Comparison of ENCODE assay signal across 14 cellular contexts in genomic region chr3:31225923-31226322, GRCh38.
A peak's percentile ranks its signal among the peaks of the same experiment; 100 is the strongest.
DNase-seq lines count a peak whose midpoint lies in the region; ATAC-seq and TF ChIP-seq lines count a peak whose summit lies in the region.
"Had no signal": no experiment of that assay in that cellular context is flagged by ENCODE, and none has a peak within 500 bp of the region (broad histone marks: within the 10 kb centered on the region; RNA-seq: fewer than 3 reads in every experiment).

No MANE protein-coding gene starts in this region.

- ATAC-seq in GM23338 = no peak
- ATAC-seq in naive thymus-derived CD4-positive, alpha-beta T cell = no peak
- ATAC-seq in HG02981 (IDR thresholded peaks at IDR 0.05; ENCODE audit: unreplicated experiment) = no peak
- no peak for ATAC-seq in HG02763 (IDR thresholded peaks at IDR 0.05; ENCODE audit: unreplicated experiment)

- peaks cover 7% of the 10 kb centered on the region for H3K9me2 ChIP-seq in GM23338 (ENCODE audit: insufficient read depth)

- H2AFZ ChIP-seq in GM23338 = peak overlapping the region; percentile 18; the same call in 1 of the 2 replicates

- H3K79me2 ChIP-seq in GM23338 (replicated peaks; ENCODE audit: insufficient read depth) = no peaks in the 10 kb centered on the region

- H3K27me3 Mint-ChIP-seq in CD4-positive, alpha-beta memory T cell = no peaks in the 10 kb centered on the region
- H3K27me3 Mint-ChIP-seq in GM23338 (ENCODE audit: insufficient read depth, low read depth, poor library complexity) = peaks cover 2% of the 10 kb centered on the region
- no peaks in the 10 kb centered on the region for H3K27me3 Mint-ChIP-seq in activated CD4-positive, alpha-beta memory T cell treated with anti-CD3 and anti-CD28 coated beads, Interleukin-2, amount 10 ng/mL, durations not matched to agents 7 days and 5 days
- H3K27me3 Mint-ChIP-seq in naive thymus-derived CD4-positive, alpha-beta T cell = no peaks in the 10 kb centered on the region

- 80 to 94% methylated on average over 3 of the region's 3 CpGs for whole genome bisulfite sequencing in transverse colon (ENCODE audit: low coverage in 1 of 2), 2 donors

- H3K4me2 ChIP-seq in GM23338 = no peak overlapping the region

- H3K27me3 ChIP-seq in CD4-positive, alpha-beta memory T cell (ENCODE audit: insufficient read depth, low read length) = no peaks in the 10 kb centered on the region
- H3K27me3 ChIP-seq in GM23338 (ENCODE audit: insufficient read depth) (no peaks in the 10 kb centered on the region), transverse colon (no peaks in the 10 kb centered on the region)
- no peaks in the 10 kb centered on the region for H3K27me3 ChIP-seq in naive thymus-derived CD4-positive, alpha-beta T cell (ENCODE audit: control insufficient read depth in 2 of 2, insufficient read depth in 2 of 2, low read length in 2 of 2)

- H3K9me3 Mint-ChIP-seq in CD4-positive, alpha-beta memory T cell = peaks cover 0 to 2% (median 0%) of the 10 kb centered on the region in 8 donors
- H3K9me3 Mint-ChIP-seq in GM23338 = no peaks in the 10 kb centered on the region
- peaks cover 5% of the 10 kb centered on the region for H3K9me3 Mint-ChIP-seq in activated CD4-positive, alpha-beta memory T cell treated with anti-CD3 and anti-CD28 coated beads, Interleukin-2, amount 10 ng/mL, durations not matched to agents 7 days and 5 days
- peaks cover 0 to 10% (median 0%) of the 10 kb centered on the region in 11 donors for H3K9me3 Mint-ChIP-seq in naive thymus-derived CD4-positive, alpha-beta T cell

- no peak for TF ChIP-seq CTCF in GM23338 (conservative IDR thresholded peaks at IDR 0.05; ENCODE audit: low read depth in 2 of 2)
- TF ChIP-seq CTCF in transverse colon (IDR thresholded peaks at IDR 0.05) = no peak

- DNase-seq in CD4-positive, alpha-beta memory T cell = no peak
- DNase-seq in GM23338 (ENCODE audit: low spot score) (no peak), cortex of kidney (lab: John Stamatoyannopoulos, UW) (no peak), transverse colon (no peak)
- DNase-seq in activated CD4-positive, alpha-beta memory T cell treated with anti-CD3 and anti-CD28 coated beads, Interleukin-2, amount 10 ng/mL, durations not matched to agents 7 days and 5 days = no peak
- DNase-seq in naive thymus-derived CD4-positive, alpha-beta T cell = no peak
- DNase-seq: EL, H7, IMR-90, NCI-H1105, nucleus accumbens, SHP77 treated with DMSO at 0.1 percent for 48 hours had no signal

- no peaks in the 10 kb centered on the region for H3F3A ChIP-seq in GM23338 (replicated peaks; ENCODE audit: low read depth)

- no peaks in the 10 kb centered on the region for H4K20me1 ChIP-seq in GM23338 (replicated peaks; ENCODE audit: insufficient read depth)

- intact Hi-C loops in CD4-positive, alpha-beta memory T cell (cut with micrococcal nuclease) = loop anchor here (1.0 to 2.0 kb wide), 4 partner anchors 8 to 306 kb away; partner anchors contain the start of gene STT3B
- intact Hi-C loops in naive thymus-derived CD4-positive, alpha-beta T cell (cut with micrococcal nuclease) = loop anchor here (1.0 to 10.0 kb wide), 7 partner anchors 12 to 1889 kb away; partner anchors contain the start of genes CRTAP (in 1 of the 2) and STT3B (in 1 of the 2)
- intact Hi-C loops in transverse colon (cut with DNase I; ENCODE audit: low total_unique reads) = no loop called here

- peaks cover 66 to 94% (median 84%) of the 10 kb centered on the region in 4 donors for H3K4me1 Mint-ChIP-seq in CD4-positive, alpha-beta memory T cell
- H3K4me1 Mint-ChIP-seq in GM23338 = peaks cover 15% of the 10 kb centered on the region; the same call in 2 of the 3 replicates
- H3K4me1 Mint-ChIP-seq in activated CD4-positive, alpha-beta memory T cell treated with anti-CD3 and anti-CD28 coated beads, Interleukin-2, amount 10 ng/mL, durations not matched to agents 7 days and 5 days = peaks cover 82% of the 10 kb centered on the region
- H3K4me1 Mint-ChIP-seq in naive thymus-derived CD4-positive, alpha-beta T cell = peaks cover 72 to 94% (median 90%) of the 10 kb centered on the region in 7 donors

- H3K36me3 ChIP-seq in CD4-positive, alpha-beta memory T cell (ENCODE audit: insufficient read depth, low read length) = no peaks in the 10 kb centered on the region
- H3K36me3 ChIP-seq in GM23338 (ENCODE audit: insufficient read depth) (no peaks in the 10 kb centered on the region), transverse colon (no peaks in the 10 kb centered on the region)
- no peaks in the 10 kb centered on the region for H3K36me3 ChIP-seq in naive thymus-derived CD4-positive, alpha-beta T cell (ENCODE audit: control insufficient read depth in 2 of 3, insufficient read depth in 3 of 3, low read length in 3 of 3)

- H3K27ac Mint-ChIP-seq in CD4-positive, alpha-beta memory T cell = peak overlapping the region; percentile 81 to 96 (median 93)
- no peak overlapping the region for H3K27ac Mint-ChIP-seq in GM23338
- H3K27ac Mint-ChIP-seq in activated CD4-positive, alpha-beta memory T cell treated with anti-CD3 and anti-CD28 coated beads, Interleukin-2, amount 10 ng/mL, durations not matched to agents 7 days and 5 days = peak overlapping the region; percentile 91
- H3K27ac Mint-ChIP-seq in naive thymus-derived CD4-positive, alpha-beta T cell = peak overlapping the region; percentile 82 to 96 (median 92)

- peak overlapping the region; percentile 45 for H3K27ac ChIP-seq in CD4-positive, alpha-beta memory T cell (ENCODE audit: low read depth, low read length)
- no peak overlapping the region for H3K27ac ChIP-seq in GM23338 (ENCODE audit: low read depth)
- H3K27ac ChIP-seq in naive thymus-derived CD4-positive, alpha-beta T cell (ENCODE audit: low read depth, low read length) = peak overlapping the region; percentile 66
- H3K27ac ChIP-seq in transverse colon = no peak overlapping the region

- peaks cover 99% of the 10 kb centered on the region for H3K4me1 ChIP-seq in CD4-positive, alpha-beta memory T cell (ENCODE audit: insufficient read depth, low read length)
- H3K4me1 ChIP-seq in GM23338 (ENCODE audit: insufficient read depth) = peaks cover 6% of the 10 kb centered on the region; the same call in 1 of the 2 replicates
- peaks cover 75 to 78% of the 10 kb centered on the region in 2 donors for H3K4me1 ChIP-seq in naive thymus-derived CD4-positive, alpha-beta T cell (ENCODE audit: control insufficient read depth in 2 of 2, insufficient read depth in 2 of 2, low read length in 2 of 2)
- peaks cover 0 to 8% (median 0%) of the 10 kb centered on the region in 4 donors for H3K4me1 ChIP-seq in transverse colon

- H3K4me3 ChIP-seq in CD4-positive, alpha-beta memory T cell (ENCODE audit: low read length in 2 of 2) = peak overlapping the region in 1 of 2 donors; percentile 25
- H3K4me3 ChIP-seq in GM23338 = no peak overlapping the region
- peak overlapping the region; percentile 47 for H3K4me3 ChIP-seq in naive thymus-derived CD4-positive, alpha-beta T cell (ENCODE audit: low read length)
- no peak overlapping the region for H3K4me3 ChIP-seq in transverse colon

- H3K9me3 ChIP-seq in CD4-positive, alpha-beta memory T cell (ENCODE audit: control insufficient read depth in 1 of 2, low read length in 2 of 2) = no peaks in the 10 kb centered on the region
- no peaks in the 10 kb centered on the region for H3K9me3 ChIP-seq in naive thymus-derived CD4-positive, alpha-beta T cell (ENCODE audit: control insufficient read depth in 2 of 3, low read length in 3 of 3)
- H3K9me3 ChIP-seq in transverse colon = no peaks in the 10 kb centered on the region

- no peak for TF ChIP-seq POLR2A in transverse colon (IDR thresholded peaks at IDR 0.05)

- no peak for TF ChIP-seq EP300 in transverse colon (IDR thresholded peaks at IDR 0.05; ENCODE audit: low read depth)

- POLR2A ChIA-PET in CD4-positive, alpha-beta memory T cell (lab: Charles Lee; ENCODE audit: partially characterized antibody) = interaction anchor here (0.9 to 10.5 kb wide), 10 partner anchors 12 to 614 kb away, joined by 3 to 181 read pairs (median 6); partner anchors contain the start of gene STT3B
- POLR2A ChIA-PET in activated CD4-positive, alpha-beta memory T cell treated with anti-CD3 and anti-CD28 coated beads, Interleukin-2, amount 10 ng/mL, durations not matched to agents 7 days and 5 days (lab: Charles Lee) = interaction anchor here (0.6 to 6.5 kb wide), 10 partner anchors 9 to 314 kb away, joined by 3 to 97 read pairs (median 7); partner anchors contain the start of gene STT3B
- POLR2A ChIA-PET in naive thymus-derived CD4-positive, alpha-beta T cell (lab: Charles Lee) = interaction anchor here (1.0 to 6.1 kb wide), 6 partner anchors 8 to 619 kb away, joined by 3 to 47 read pairs (median 18); partner anchors contain the start of gene STT3B

- peaks cover 0 to under 1% of the 10 kb centered on the region in 2 donors for H3K36me3 Mint-ChIP-seq in CD4-positive, alpha-beta memory T cell
- no peaks in the 10 kb centered on the region for H3K36me3 Mint-ChIP-seq in GM23338 (ENCODE audit: low read depth)
- peaks cover 35% of the 10 kb centered on the region for H3K36me3 Mint-ChIP-seq in activated CD4-positive, alpha-beta memory T cell treated with anti-CD3 and anti-CD28 coated beads, Interleukin-2, amount 10 ng/mL, durations not matched to agents 7 days and 5 days (ENCODE audit: low read depth)
- peaks cover 0 to 26% (median 0%) of the 10 kb centered on the region in 5 donors for H3K36me3 Mint-ChIP-seq in naive thymus-derived CD4-positive, alpha-beta T cell

- CTCF ChIA-PET in CD4-positive, alpha-beta memory T cell (lab: Charles Lee; ENCODE audit: partially characterized antibody) = interaction anchor here (2.0 to 4.8 kb wide), 4 partner anchors 7 to 306 kb away, joined by 6 to 22 read pairs (median 18); partner anchors contain the start of gene STT3B
- CTCF ChIA-PET in activated CD4-positive, alpha-beta memory T cell treated with anti-CD3 and anti-CD28 coated beads, Interleukin-2, amount 10 ng/mL, durations not matched to agents 7 days and 5 days (lab: Charles Lee) = interaction anchor here (1.3 to 3.9 kb wide), 2 partner anchors 297 to 306 kb away, joined by 4 to 21 read pairs; partner anchors contain the start of gene STT3B
- CTCF ChIA-PET in naive thymus-derived CD4-positive, alpha-beta T cell (lab: Charles Lee) = interaction anchor here (0.7 to 2.0 kb wide), 2 partner anchors 10 to 529 kb away, joined by 3 to 6 read pairs; no protein-coding TSS in a partner anchor

- peak overlapping the region; percentile 57 to 74 (median 71) for H3K4me3 Mint-ChIP-seq in CD4-positive, alpha-beta memory T cell
- no peak overlapping the region for H3K4me3 Mint-ChIP-seq in GM23338
- H3K4me3 Mint-ChIP-seq in activated CD4-positive, alpha-beta memory T cell treated with anti-CD3 and anti-CD28 coated beads, Interleukin-2, amount 10 ng/mL, durations not matched to agents 7 days and 5 days = peak overlapping the region; percentile 70
- H3K4me3 Mint-ChIP-seq in naive thymus-derived CD4-positive, alpha-beta T cell = peak overlapping the region; percentile 33 to 80 (median 68)

- in situ Hi-C loops in transverse colon (cut with MboI; ENCODE audit: low pct_ligation_motif_present in 1 of 4, low pct_unique_long_range_greater_than_20kb in 1 of 4, low sequenced_read_pairs in 3 of 4) = no loop called here

TF ChIP-seq in GM23338, 12 proteins besides CTCF, POLR2A, EP300 and RAD21 (continues in another document):
- TF ChIP-seq ZNF331 (CRISPR knock-in tag; IDR thresholded peaks at IDR 0.05; ENCODE audit: low read depth) (no peak), EZH2 (IDR thresholded peaks at IDR 0.05; ENCODE audit: low read depth, unreplicated experiment) (no peak), NANOG (IDR thresholded peaks at IDR 0.05; ENCODE audit: borderline replicate concordance) (no peak), CREB1 (CRISPR knock-in tag; IDR thresholded peaks at IDR 0.05; ENCODE audit: low read depth) (no peak)

Comparison
In these comparisons a context has a peak if more than half of its experiments do, and no peak if none do; other contexts are left out.
1. H3K27ac ChIP-seq: peak in CD4-positive, alpha-beta memory T cell (single experiment) and naive thymus-derived CD4-positive, alpha-beta T cell (single experiment); none in GM23338 (single experiment) and transverse colon (0 of 4).